In genomic region chr17:81242421-81243332, GRCh38 we compare ENCODE assay signal across 21 cellular contexts. TPM values are rescaled to one million over a fixed set of nuclear protein-coding genes. Genes with fewer than 3 reads are reported as not detected.
DNase-seq lines count a peak whose midpoint lies in the region; ATAC-seq, FAIRE-seq and TF ChIP-seq lines count a peak whose summit lies in the region.
"Had no signal": no experiment of that assay in that cellular context is flagged by ENCODE, and none has a peak within 500 bp of the region (broad histone marks: within the 10 kb centered on the region; RNA-seq: fewer than 3 reads in every experiment).

No MANE protein-coding gene starts in this region.

- H3K9me3 ChIP-seq in HepG2 (ENCODE audit: low read length) (no peaks in the 10 kb centered on the region), right lobe of liver (no peaks in the 10 kb centered on the region)
- H3K9me3 ChIP-seq: BLaER1 treated with 17β-estradiol and CSF1 and Interleukin-3, amounts not matched to agents 10 nM and 100 nM; body of pancreas; ovary had no signal

- no peaks in the 10 kb centered on the region for H3K27me3 Mint-ChIP-seq in stimulated activated naive B cell treated with anti-CD40 and anti-IgM and Interleukin-4, amounts not matched to agents 10 μg/mL and 1 μg/mL and 100 μg/mL, for 72 hours

- no peak for ATAC-seq in HepG2
- ATAC-seq in right lobe of liver: no peak
- no peak for ATAC-seq in stimulated activated naive B cell treated with anti-CD40 and anti-IgM and Interleukin-4, amounts not matched to agents 10 μg/mL and 1 μg/mL and 100 μg/mL, for 72 hours (replicated peaks)
- ATAC-seq in GM19324 (IDR thresholded peaks at IDR 0.05; ENCODE audit: low FRiP score, unreplicated experiment): no peak
- ATAC-seq: body of pancreas, left cardiac atrium had no signal

- WGBS in HepG2 (ENCODE audit: low lambda C conversion rate): 89% methylated on average over 33 of the region's 33 CpGs
- 60% methylated on average over 14 of the region's 33 CpGs for WGBS in right lobe of liver (ENCODE audit: insufficient coverage, low coverage, low lambda C conversion rate, missing lambda C conversion rate)

- H3K27ac ChIP-seq in HepG2 (ENCODE audit: extremely low read length, insufficient read depth, low read length) (no peak overlapping the region), right lobe of liver (no peak overlapping the region)
- H3K27ac ChIP-seq: BLaER1 treated with 17β-estradiol and CSF1 and Interleukin-3, amounts not matched to agents 10 nM and 100 nM; body of pancreas; hepatocyte; KMS-11; ovary; skin epidermis had no signal

- no peak for TF ChIP-seq RAD21 in HepG2 (CRISPR knock-in tag; IDR thresholded peaks at IDR 0.05)

- TF ChIP-seq POLR2A in HepG2 (IDR thresholded peaks at IDR 0.05; ENCODE audit: insufficient read depth in 1 of 2, low read depth in 2 of 2, low read length in 2 of 2) (peak in 1 of 2 experiments; percentile 18; a peak in 2 of 4 replicates), right lobe of liver (IDR thresholded peaks at IDR 0.05) (no peak)

- POLR2A ChIA-PET in HepG2 (lab: Yijun Ruan, JAX): interaction anchor here (1.3 kb wide), 1 partner anchor 20 kb away, joined by 6 read pairs; the partner anchor contains the start of gene CEP131

- H3K79me2 ChIP-seq in HepG2 (ENCODE audit: insufficient read depth, low read length): peaks cover 31% of the 10 kb centered on the region

- H4K20me1 ChIP-seq in HepG2 (ENCODE audit: insufficient read depth, low read length): peaks cover 5% of the 10 kb centered on the region; the same call in 1 of the 2 replicates

- H3K27ac Mint-ChIP-seq in stimulated activated naive B cell treated with anti-CD40 and anti-IgM and Interleukin-4, amounts not matched to agents 10 μg/mL and 1 μg/mL and 100 μg/mL, for 72 hours: peak overlapping the region; percentile 76

- H3K4me3 ChIP-seq in HepG2 (replicated peaks in 1 of 3; ENCODE audit: insufficient read depth in 1 of 3, low read depth in 2 of 3, low read length in 3 of 3) (no peak overlapping the region), right lobe of liver (no peak overlapping the region), bronchial epithelial cell (ENCODE audit: low read depth, low read length) (no peak overlapping the region)
- H3K4me3 ChIP-seq: BLaER1 treated with 17β-estradiol and CSF1 and Interleukin-3, amounts not matched to agents 10 nM and 100 nM; body of pancreas; hepatocyte; ovary; skin epidermis had no signal

- CTCF ChIA-PET in HepG2 (lab: Yijun Ruan, JAX; ENCODE audit: low intra/inter-chr PET ratio, low total read pairs): interaction anchor here (2.4 kb wide), 1 partner anchor 100 kb away, joined by 28 read pairs; no protein-coding TSS in a partner anchor

- no peak overlapping the region for H3K9ac ChIP-seq in HepG2 (ENCODE audit: insufficient read depth, low read depth, low read length)
- H3K9ac ChIP-seq: BLaER1 treated with 17β-estradiol and CSF1 and Interleukin-3, amounts not matched to agents 10 nM and 100 nM; KMS-11 had no signal

- H3K4me1 Mint-ChIP-seq in stimulated activated naive B cell treated with anti-CD40 and anti-IgM and Interleukin-4, amounts not matched to agents 10 μg/mL and 1 μg/mL and 100 μg/mL, for 72 hours: peaks cover 26 to 41% of the 10 kb centered on the region in 2 donors

- BruUV-seq in HepG2 (replicated peaks; lab: Mats Ljungman, UMichigan): TSS peak; percentile 27

- H3K4me2 ChIP-seq in HepG2 (ENCODE audit: low read depth, low read length): no peak overlapping the region
- H3K4me2 ChIP-seq: hepatocyte, KMS-11 had no signal

- H3K4me1 ChIP-seq in HepG2 (ENCODE audit: insufficient read depth, low read length) (peaks cover 40% of the 10 kb centered on the region), right lobe of liver (peaks cover 0 to 33% (median 4%) of the 10 kb centered on the region in 4 donors)

- in situ Hi-C loops in HepG2 (cut with HindIII; ENCODE audit: extremely low pct_ligation_motif_present, low pct_unique_long_range_greater_than_20kb): no loop called here
- in situ Hi-C loops in GM13976 (cut with MboI; ENCODE audit: low sequenced_read_pairs, unreplicated experiment): no loop called here

- no peaks in the 10 kb centered on the region for H3K9me3 Mint-ChIP-seq in stimulated activated naive B cell treated with anti-CD40 and anti-IgM and Interleukin-4, amounts not matched to agents 10 μg/mL and 1 μg/mL and 100 μg/mL, for 72 hours

- H3K27me3 ChIP-seq in HepG2 (ENCODE audit: control insufficient read depth in 1 of 2, insufficient read depth in 2 of 2, low read length in 2 of 2) (no peaks in the 10 kb centered on the region; a peak in 1 of 5 replicates), right lobe of liver (no peaks in the 10 kb centered on the region), bronchial epithelial cell (ENCODE audit: control insufficient read depth, insufficient read depth, low read length) (no peaks in the 10 kb centered on the region)
- H3K27me3 ChIP-seq: BLaER1 treated with 17β-estradiol and CSF1 and Interleukin-3, amounts not matched to agents 10 nM and 100 nM; body of pancreas; dorsolateral prefrontal cortex; hepatocyte; ovary had no signal

- intact Hi-C loops in HepG2 (cut with micrococcal nuclease; ENCODE audit: unreplicated experiment) (no loop called here), right lobe of liver (cut with DNase I) (loop anchor here in 1 of 2 donors (10.0 kb wide), 1 partner anchor 218 kb away; no protein-coding TSS in a partner anchor)

- no peak for TF ChIP-seq CTCF in HepG2 (CRISPR knock-in tag; IDR thresholded peaks at IDR 0.05)
- no peak for TF ChIP-seq CTCF in right lobe of liver (IDR thresholded peaks at IDR 0.05)
- no peak for TF ChIP-seq CTCF in bronchial epithelial cell (IDR thresholded peaks at IDR 0.05; ENCODE audit: insufficient read depth, low read length, severe bottlenecking)
- no peak for TF ChIP-seq CTCF in GM13976 (IDR thresholded peaks at IDR 0.05; ENCODE audit: borderline replicate concordance, control extremely low read depth, extremely low read depth, insufficient read depth, missing control alignments)

- H3K4me3 Mint-ChIP-seq in stimulated activated naive B cell treated with anti-CD40 and anti-IgM and Interleukin-4, amounts not matched to agents 10 μg/mL and 1 μg/mL and 100 μg/mL, for 72 hours: peak overlapping the region in 1 of 2 donors; percentile 61

- H3K36me3 ChIP-seq in HepG2 (replicated peaks in 1 of 2; ENCODE audit: control insufficient read depth in 1 of 2, insufficient read depth in 2 of 2, low read length in 2 of 2) (peaks cover 4 to 6% of the 10 kb centered on the region in 2 experiments; a peak in 1 of 5 replicates), right lobe of liver (no peaks in the 10 kb centered on the region), bronchial epithelial cell (ENCODE audit: control insufficient read depth, insufficient read depth, low read length) (peaks cover 12% of the 10 kb centered on the region)
- H3K36me3 ChIP-seq: ovary had no signal

- DNase-seq in HepG2 (ENCODE audit: low spot score): no peak
- no peak for DNase-seq in right lobe of liver
- DNase-seq in MV-4-11 (lab: John Stamatoyannopoulos, UW): peak; percentile 20
- DNase-seq in bronchial epithelial cell (ENCODE audit: low read depth): no peak
- DNase-seq in stimulated activated naive B cell treated with anti-CD40 and anti-IgM and Interleukin-4, amounts not matched to agents 10 μg/mL and 1 μg/mL and 100 μg/mL, for 72 hours: no peak
- no peak for DNase-seq in GM13976 (ENCODE audit: low spot score)
- DNase-seq in HT-29 (ENCODE audit: low spot score): no peak
- DNase-seq: activated CD4-positive, alpha-beta T cell treated with anti-CD3 and anti-CD28 coated beads, Interleukin-2, amount 50 U/mL, for 1 hour; activated effector memory CD4-positive, alpha-beta T cell treated with Interleukin-2 at 50 U/mL for 16 hours; body of pancreas; DMS79; left cardiac atrium; NCI-H187 treated with DMSO at 0.1 percent for 48 hours; ovary; stimulated activated naive CD8-positive, alpha-beta T cell treated with anti-CD3 and anti-CD28 coated beads, Interleukin-15, Interleukin-2, amounts not matched to agents 100 U/mL and 50 U/mL, for 24 hours had no signal

- peaks cover 23 to 38% of the 10 kb centered on the region in 2 donors for H3K36me3 Mint-ChIP-seq in stimulated activated naive B cell treated with anti-CD40 and anti-IgM and Interleukin-4, amounts not matched to agents 10 μg/mL and 1 μg/mL and 100 μg/mL, for 72 hours

- FAIRE-seq in HepG2 (lab: Jason Lieb, UNC): no peak
- FAIRE-seq in bronchial epithelial cell (lab: Jason Lieb, UNC): peak; percentile 66

- TF ChIP-seq EP300 in HepG2 (IDR thresholded peaks at IDR 0.05; ENCODE audit: low read depth in 2 of 2, low read length in 2 of 2) (no peak), HepG2 (CRISPR knock-in tag; IDR thresholded peaks at IDR 0.05; ENCODE audit: borderline replicate concordance) (no peak)

- no peak overlapping the region for H2AFZ ChIP-seq in HepG2 (ENCODE audit: low read length)
- H2AFZ ChIP-seq: hepatocyte had no signal

RNA-seq across cellular contexts. Expression of gene NDUFAF8, which starts 3.6 kb away (rescaled TPM):
- 213 and 233 TPM in 2 replicates for total RNA-seq in HepG2 (2016; rRNA removed; fragmentation: Illumina TruSeq; extraction: Trizol)
- total RNA-seq in HepG2 (2016; cell fraction: cytosol; rRNA removed; fragmentation: Illumina TruSeq; extraction: Trizol; ENCODE audit: low read depth): 565 and 636 TPM in 2 replicates
- 209 and 214 TPM in 2 replicates for total RNA-seq in HepG2 (2016; cell fraction: insoluble cytoplasmic fraction; rRNA removed; fragmentation: Illumina TruSeq; extraction: Trizol)
- total RNA-seq in HepG2 (2016; cell fraction: membrane; rRNA removed; fragmentation: Illumina TruSeq; extraction: Trizol): 441 and 487 TPM in 2 replicates
- total RNA-seq in HepG2 (2016; cell fraction: nucleus; rRNA removed; fragmentation: Illumina TruSeq; extraction: Trizol): 99.9 and 114 TPM in 2 replicates
- 62.4 and 75.6 TPM in 2 replicates for polyA plus RNA-seq in HepG2 (2011; rRNA removed)
- 52.0 and 67.0 TPM in 2 replicates for polyA plus RNA-seq in HepG2 (2011; cell fraction: cytosol; rRNA removed)
- 67.0 and 99.7 TPM in 2 replicates for polyA plus RNA-seq in HepG2 (2011; cell fraction: nucleus; rRNA removed)
- 74.7 and 106 TPM in 2 replicates for polyA plus RNA-seq in HepG2 (2012)
- polyA plus RNA-seq in HepG2 (2016; cell fraction: cytosol; fragmentation: Illumina TruSeq; extraction: Trizol; ENCODE audit: low read depth): 562 and 639 TPM in 2 replicates
- 170 and 188 TPM in 2 replicates for polyA plus RNA-seq in HepG2 (2016; cell fraction: insoluble cytoplasmic fraction; fragmentation: Illumina TruSeq; extraction: Trizol; ENCODE audit: low read depth)
- polyA plus RNA-seq in HepG2 (2016; cell fraction: membrane; fragmentation: Illumina TruSeq; extraction: Trizol; ENCODE audit: low read depth): 357 and 397 TPM in 2 replicates
- 180 and 208 TPM in 2 replicates for polyA plus RNA-seq in HepG2 (2016; cell fraction: nucleus; fragmentation: Illumina TruSeq; extraction: Trizol; ENCODE audit: insufficient read depth, low read depth)
- 13.6 and 21.7 TPM in 2 replicates for polyA minus RNA-seq in HepG2 (2011; rRNA and poly(A)+ RNA removed; ENCODE audit: low replicate concordance)
- polyA minus RNA-seq in HepG2 (2011; cell fraction: cytosol; rRNA and poly(A)+ RNA removed): 4.9 and 8.2 TPM in 2 replicates
- polyA minus RNA-seq in HepG2 (2011; cell fraction: nucleus; rRNA and poly(A)+ RNA removed): 26.2 and 31.2 TPM in 2 replicates
- total RNA-seq in right lobe of liver: 10 to 100 TPM; 15.7 to 35.9 (median 23.3) TPM
- total RNA-seq in bronchial epithelial cell: 31.6 and 49.2 TPM in 2 replicates
- 87.4 and 96.5 TPM in 2 replicates for total RNA-seq in HT-29 (2014; rRNA removed; shearing (Covaris generic))

RNA-seq across cellular contexts. Expression of gene TEPSIN, which starts 3.8 kb away (rescaled TPM):
- total RNA-seq in HepG2 (2016; rRNA removed; fragmentation: Illumina TruSeq; extraction: Trizol) (8.5 and 18.8 TPM in 2 replicates), right lobe of liver (10 to 100 TPM; 11.9 to 27.6 (median 18.1) TPM), bronchial epithelial cell (5.8 and 7.8 TPM in 2 replicates)
- 5.0 and 7.5 TPM in 2 replicates for total RNA-seq in HepG2 (2016; cell fraction: cytosol; rRNA removed; fragmentation: Illumina TruSeq; extraction: Trizol; ENCODE audit: low read depth)
- 7.1 and 20.3 TPM in 2 replicates for total RNA-seq in HepG2 (2016; cell fraction: insoluble cytoplasmic fraction; rRNA removed; fragmentation: Illumina TruSeq; extraction: Trizol)
- total RNA-seq in HepG2 (2016; cell fraction: membrane; rRNA removed; fragmentation: Illumina TruSeq; extraction: Trizol): 7.0 and 8.1 TPM in 2 replicates
- 24.5 and 27.8 TPM in 2 replicates for total RNA-seq in HepG2 (2016; cell fraction: nucleus; rRNA removed; fragmentation: Illumina TruSeq; extraction: Trizol)
- 16.1 and 19.7 TPM in 2 replicates for polyA plus RNA-seq in HepG2 (2011; rRNA removed)
- polyA plus RNA-seq in HepG2 (2011; cell fraction: cytosol; rRNA removed): 4.0 and 8.2 TPM in 2 replicates
- 328 and 418 TPM in 2 replicates for polyA plus RNA-seq in HepG2 (2011; cell fraction: nucleus; rRNA removed)
- 9.5 and 16.4 TPM in 2 replicates for polyA plus RNA-seq in HepG2 (2012)
- 2.4 and 2.5 TPM in 2 replicates for polyA plus RNA-seq in HepG2 (2016; cell fraction: cytosol; fragmentation: Illumina TruSeq; extraction: Trizol; ENCODE audit: low read depth)
- 6.3 and 9.9 TPM in 2 replicates for polyA plus RNA-seq in HepG2 (2016; cell fraction: insoluble cytoplasmic fraction; fragmentation: Illumina TruSeq; extraction: Trizol; ENCODE audit: low read depth)
- polyA plus RNA-seq in HepG2 (2016; cell fraction: membrane; fragmentation: Illumina TruSeq; extraction: Trizol; ENCODE audit: low read depth): 4.3 and 6.0 TPM in 2 replicates
- 90.2 and 98.6 TPM in 2 replicates for polyA plus RNA-seq in HepG2 (2016; cell fraction: nucleus; fragmentation: Illumina TruSeq; extraction: Trizol; ENCODE audit: insufficient read depth, low read depth)
- 14.1 and 21.0 TPM in 2 replicates for polyA minus RNA-seq in HepG2 (2011; rRNA and poly(A)+ RNA removed; ENCODE audit: low replicate concordance)
- polyA minus RNA-seq in HepG2 (2011; cell fraction: cytosol; rRNA and poly(A)+ RNA removed): 3.4 and 3.7 TPM in 2 replicates
- 39.0 and 47.9 TPM in 2 replicates for polyA minus RNA-seq in HepG2 (2011; cell fraction: nucleus; rRNA and poly(A)+ RNA removed)
- 39.4 and 46.2 TPM in 2 replicates for total RNA-seq in HT-29 (2014; rRNA removed; shearing (Covaris generic))

RNA-seq across cellular contexts. Expression of gene CEP131, which starts 19.9 kb away (rescaled TPM):
- total RNA-seq in HepG2 (2016; rRNA removed; fragmentation: Illumina TruSeq; extraction: Trizol): 11.1 and 16.8 TPM in 2 replicates
- total RNA-seq in HepG2 (2016; cell fraction: cytosol; rRNA removed; fragmentation: Illumina TruSeq; extraction: Trizol; ENCODE audit: low read depth): 2.2 and 3.5 TPM in 2 replicates
- 8.4 and 18.4 TPM in 2 replicates for total RNA-seq in HepG2 (2016; cell fraction: insoluble cytoplasmic fraction; rRNA removed; fragmentation: Illumina TruSeq; extraction: Trizol)
- 5.8 and 6.2 TPM in 2 replicates for total RNA-seq in HepG2 (2016; cell fraction: membrane; rRNA removed; fragmentation: Illumina TruSeq; extraction: Trizol)
- total RNA-seq in HepG2 (2016; cell fraction: nucleus; rRNA removed; fragmentation: Illumina TruSeq; extraction: Trizol): 10.7 and 12.3 TPM in 2 replicates
- polyA plus RNA-seq in HepG2 (2011; rRNA removed): 5.0 and 5.6 TPM in 2 replicates
- 3.0 and 5.8 TPM in 2 replicates for polyA plus RNA-seq in HepG2 (2011; cell fraction: cytosol; rRNA removed)
- polyA plus RNA-seq in HepG2 (2011; cell fraction: nucleus; rRNA removed): 31.7 and 46.2 TPM in 2 replicates
- 6.3 and 6.8 TPM in 2 replicates for polyA plus RNA-seq in HepG2 (2012)
- 2.7 and 3.3 TPM in 2 replicates for polyA plus RNA-seq in HepG2 (2016; cell fraction: cytosol; fragmentation: Illumina TruSeq; extraction: Trizol; ENCODE audit: low read depth)
- polyA plus RNA-seq in HepG2 (2016; cell fraction: insoluble cytoplasmic fraction; fragmentation: Illumina TruSeq; extraction: Trizol; ENCODE audit: low read depth): 11.8 and 13.5 TPM in 2 replicates
- 4.3 and 4.6 TPM in 2 replicates for polyA plus RNA-seq in HepG2 (2016; cell fraction: membrane; fragmentation: Illumina TruSeq; extraction: Trizol; ENCODE audit: low read depth)
- 35.7 and 41.4 TPM in 2 replicates for polyA plus RNA-seq in HepG2 (2016; cell fraction: nucleus; fragmentation: Illumina TruSeq; extraction: Trizol; ENCODE audit: insufficient read depth, low read depth)
- polyA minus RNA-seq in HepG2 (2011; rRNA and poly(A)+ RNA removed; ENCODE audit: low replicate concordance): 4.8 and 5.8 TPM in 2 replicates
- polyA minus RNA-seq in HepG2 (2011; cell fraction: cytosol; rRNA and poly(A)+ RNA removed): 3.0 and 4.2 TPM in 2 replicates
- polyA minus RNA-seq in HepG2 (2011; cell fraction: nucleus; rRNA and poly(A)+ RNA removed): 7.6 and 8.0 TPM in 2 replicates
- total RNA-seq in right lobe of liver: 1 to 10 TPM; 1.5 to 4.3 (median 2.1) TPM
- 7.9 and 9.2 TPM in 2 replicates for total RNA-seq in bronchial epithelial cell
- 37.1 and 46.0 TPM in 2 replicates for total RNA-seq in HT-29 (2014; rRNA removed; shearing (Covaris generic))

RNA-seq across cellular contexts. Expression of gene SLC38A10, which starts 52.4 kb away (rescaled TPM):
- total RNA-seq in HepG2 (2016; rRNA removed; fragmentation: Illumina TruSeq; extraction: Trizol): 23.0 and 55.8 TPM in 2 replicates
- total RNA-seq in HepG2 (2016; cell fraction: cytosol; rRNA removed; fragmentation: Illumina TruSeq; extraction: Trizol; ENCODE audit: low read depth): 18.5 and 23.3 TPM in 2 replicates
- total RNA-seq in HepG2 (2016; cell fraction: insoluble cytoplasmic fraction; rRNA removed; fragmentation: Illumina TruSeq; extraction: Trizol): 19.1 and 55.8 TPM in 2 replicates
- 18.8 and 20.0 TPM in 2 replicates for total RNA-seq in HepG2 (2016; cell fraction: membrane; rRNA removed; fragmentation: Illumina TruSeq; extraction: Trizol)
- total RNA-seq in HepG2 (2016; cell fraction: nucleus; rRNA removed; fragmentation: Illumina TruSeq; extraction: Trizol): 52.6 and 64.0 TPM in 2 replicates
- polyA plus RNA-seq in HepG2 (2011; rRNA removed): 23.4 and 33.6 TPM in 2 replicates
- 20.1 and 34.6 TPM in 2 replicates for polyA plus RNA-seq in HepG2 (2011; cell fraction: cytosol; rRNA removed)
- 63.4 and 88.4 TPM in 2 replicates for polyA plus RNA-seq in HepG2 (2011; cell fraction: nucleus; rRNA removed)
- 22.8 and 28.0 TPM in 2 replicates for polyA plus RNA-seq in HepG2 (2012)
- 5.7 and 7.1 TPM in 2 replicates for polyA plus RNA-seq in HepG2 (2016; cell fraction: cytosol; fragmentation: Illumina TruSeq; extraction: Trizol; ENCODE audit: low read depth)
- polyA plus RNA-seq in HepG2 (2016; cell fraction: insoluble cytoplasmic fraction; fragmentation: Illumina TruSeq; extraction: Trizol; ENCODE audit: low read depth): 19.7 and 23.4 TPM in 2 replicates
- polyA plus RNA-seq in HepG2 (2016; cell fraction: membrane; fragmentation: Illumina TruSeq; extraction: Trizol; ENCODE audit: low read depth): 10.4 and 11.4 TPM in 2 replicates
- polyA plus RNA-seq in HepG2 (2016; cell fraction: nucleus; fragmentation: Illumina TruSeq; extraction: Trizol; ENCODE audit: insufficient read depth, low read depth): 123 and 129 TPM in 2 replicates
- polyA minus RNA-seq in HepG2 (2011; rRNA and poly(A)+ RNA removed; ENCODE audit: low replicate concordance): 53.9 and 165 TPM in 2 replicates
- polyA minus RNA-seq in HepG2 (2011; cell fraction: cytosol; rRNA and poly(A)+ RNA removed): 62.7 and 77.3 TPM in 2 replicates
- polyA minus RNA-seq in HepG2 (2011; cell fraction: nucleus; rRNA and poly(A)+ RNA removed): 25.7 and 27.8 TPM in 2 replicates
- total RNA-seq in right lobe of liver: 100 to 1,000 TPM in 1 of 6 experiments, 10 to 100 TPM in 5; 60.9 to 104 (median 86.1) TPM
- total RNA-seq in bronchial epithelial cell: 35.5 and 49.2 TPM in 2 replicates
- 109 and 116 TPM in 2 replicates for total RNA-seq in HT-29 (2014; rRNA removed; shearing (Covaris generic))
